ENCODE assay signal across 1 cellular context in the genomic region with DNA sequence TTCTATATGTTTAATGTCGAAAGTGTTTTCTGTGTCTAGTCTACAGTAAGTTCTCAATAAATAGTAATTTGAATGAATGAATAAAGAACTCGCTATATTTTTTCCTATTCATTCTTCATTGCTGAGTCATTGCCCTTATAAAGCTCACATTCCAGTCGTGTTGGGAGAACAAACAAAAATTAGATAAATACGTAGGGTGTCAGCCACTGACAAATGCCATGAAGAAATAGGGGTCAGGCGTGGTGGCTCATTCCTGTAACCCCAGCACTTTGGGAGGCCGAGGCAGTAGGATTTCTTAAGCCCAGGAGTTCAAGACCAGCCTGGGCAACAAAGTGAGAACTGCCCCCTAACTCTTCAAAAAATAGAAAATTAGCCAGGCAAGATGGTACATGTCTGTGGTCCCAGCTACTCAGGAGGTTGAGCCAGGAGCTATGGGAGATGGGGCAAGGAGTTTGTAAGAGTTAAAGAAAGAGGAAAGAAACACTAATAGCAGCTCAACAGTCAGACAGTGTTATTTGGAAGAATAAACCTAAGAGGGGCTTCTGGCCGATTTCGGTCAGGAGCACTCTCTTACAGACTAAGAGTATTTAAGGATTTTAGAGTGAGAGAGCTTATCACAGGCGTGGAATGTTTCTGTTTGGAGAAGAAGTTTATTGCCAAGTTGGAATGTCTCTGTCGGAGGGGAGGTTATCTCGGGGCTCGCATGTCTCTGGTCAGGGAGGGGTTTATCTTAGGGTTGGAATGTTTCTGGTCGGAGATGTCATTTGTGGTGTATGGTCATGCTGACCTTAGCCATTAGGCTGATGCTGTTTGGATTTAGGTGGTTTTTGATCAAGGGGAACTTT.
TF ChIP-seq lines count a peak whose summit lies in the region.

No MANE protein-coding gene starts in this region.

TF ChIP-seq in K562, 482 proteins besides CTCF, POLR2A, EP300 and RAD21 (continued from another document and continues in another):
- TF ChIP-seq, protein P1, sequence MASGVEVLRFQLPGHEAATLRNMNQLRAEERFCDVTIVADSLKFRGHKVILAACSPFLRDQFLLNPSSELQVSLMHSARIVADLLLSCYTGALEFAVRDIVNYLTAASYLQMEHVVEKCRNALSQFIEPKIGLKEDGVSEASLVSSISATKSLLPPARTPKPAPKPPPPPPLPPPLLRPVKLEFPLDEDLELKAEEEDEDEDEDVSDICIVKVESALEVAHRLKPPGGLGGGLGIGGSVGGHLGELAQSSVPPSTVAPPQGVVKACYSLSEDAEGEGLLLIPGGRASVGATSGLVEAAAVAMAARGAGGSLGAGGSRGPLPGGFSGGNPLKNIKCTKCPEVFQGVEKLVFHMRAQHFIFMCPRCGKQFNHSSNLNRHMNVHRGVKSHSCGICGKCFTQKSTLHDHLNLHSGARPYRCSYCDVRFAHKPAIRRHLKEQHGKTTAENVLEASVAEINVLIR (CRISPR knock-in tag; IDR thresholded peaks at IDR 0.05): no peak
- TF ChIP-seq HDAC2 (IDR thresholded peaks at IDR 0.05) (no peak), ATF1 (CRISPR knock-in tag; IDR thresholded peaks at IDR 0.05) (no peak), ATF1 (tag; IDR thresholded peaks at IDR 0.05) (no peak), KHSRP (IDR thresholded peaks at IDR 0.05) (no peak), GATAD2B (IDR thresholded peaks at IDR 0.05; ENCODE audit: borderline replicate concordance) (no peak), ZBTB7A (IDR thresholded peaks at IDR 0.05; ENCODE audit: borderline replicate concordance, control insufficient read depth, low read depth, low read length) (no peak), RHOXF2B (CRISPR knock-in tag; conservative IDR thresholded peaks at IDR 0.05) (no peak), NR1H2 (CRISPR knock-in tag; IDR thresholded peaks at IDR 0.05) (no peak), CBX5 (IDR thresholded peaks at IDR 0.05; ENCODE audit: borderline replicate concordance, low read depth) (no peak), BDP1 (IDR thresholded peaks at IDR 0.05; ENCODE audit: insufficient read depth, insufficient read length) (no peak), SNRNP70 (optimal IDR thresholded peaks at IDR 0.05; ENCODE audit: low read depth, low read length) (no peak), ARHGAP35 (IDR thresholded peaks at IDR 0.05; ENCODE audit: partially characterized antibody) (no peak), MAFF (IDR thresholded peaks at IDR 0.05; ENCODE audit: low read length) (peak; percentile 45; the same call in 1 of the 2 replicates), ZFX (CRISPR knock-in tag; IDR thresholded peaks at IDR 0.05) (no peak), CBX1 (IDR thresholded peaks at IDR 0.05; ENCODE audit: low read depth) (no peak), ELF4 (CRISPR knock-in tag; IDR thresholded peaks at IDR 0.05) (no peak), DNMT1 (IDR thresholded peaks at IDR 0.05) (no peak), RNF2 (IDR thresholded peaks at IDR 0.05) (no peak), NFIC (IDR thresholded peaks at IDR 0.05) (no peak), IFI16 (CRISPR knock-in tag; IDR thresholded peaks at IDR 0.05) (no peak), RBM25 (IDR thresholded peaks at IDR 0.05; ENCODE audit: low read depth, low read length, severe bottlenecking) (peak; percentile 51), ZBTB8A (IDR thresholded peaks at IDR 0.05; ENCODE audit: partially characterized antibody) (no peak), ZNF12 (CRISPR knock-in tag; IDR thresholded peaks at IDR 0.05) (no peak), KAT7 (CRISPR knock-in tag; IDR thresholded peaks at IDR 0.05; ENCODE audit: borderline replicate concordance) (no peak), PCBP1 (IDR thresholded peaks at IDR 0.05; ENCODE audit: low read depth, low read length, poor library complexity, severe bottlenecking) (no peak), CCAR2 (IDR thresholded peaks at IDR 0.05; ENCODE audit: low read depth, low read length) (no peak), PPARD (CRISPR knock-in tag; IDR thresholded peaks at IDR 0.05) (no peak), C11orf30 (IDR thresholded peaks at IDR 0.05; ENCODE audit: low read depth) (peak; percentile 49), ZNF175 (CRISPR knock-in tag; IDR thresholded peaks at IDR 0.05; ENCODE audit: low read depth) (no peak), CHCHD3 (CRISPR knock-in tag; IDR thresholded peaks at IDR 0.05) (no peak), ZNF316 (IDR thresholded peaks at IDR 0.05) (peak; percentile 78), ZFPM2 (CRISPR knock-in tag; IDR thresholded peaks at IDR 0.05) (no peak), TAL1 (IDR thresholded peaks at IDR 0.05) (no peak), PML (IDR thresholded peaks at IDR 0.05; ENCODE audit: low read length) (no peak), SMARCA4 (IDR thresholded peaks at IDR 0.05) (0 out of 2 replicates have a peak, but pooled peaks have one; percentile 13), CC2D1A (IDR thresholded peaks at IDR 0.05) (no peak), SIN3A (IDR thresholded peaks at IDR 0.05; ENCODE audit: borderline replicate concordance in 2 of 2, control insufficient read depth in 1 of 2, low read depth in 2 of 2, low read length in 2 of 2) (no peak)
- TF ChIP-seq, protein P2, sequence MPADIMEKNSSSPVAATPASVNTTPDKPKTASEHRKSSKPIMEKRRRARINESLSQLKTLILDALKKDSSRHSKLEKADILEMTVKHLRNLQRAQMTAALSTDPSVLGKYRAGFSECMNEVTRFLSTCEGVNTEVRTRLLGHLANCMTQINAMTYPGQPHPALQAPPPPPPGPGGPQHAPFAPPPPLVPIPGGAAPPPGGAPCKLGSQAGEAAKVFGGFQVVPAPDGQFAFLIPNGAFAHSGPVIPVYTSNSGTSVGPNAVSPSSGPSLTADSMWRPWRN (IDR thresholded peaks at IDR 0.05; ENCODE audit: low read depth): no peak
- TF ChIP-seq, protein P3, sequence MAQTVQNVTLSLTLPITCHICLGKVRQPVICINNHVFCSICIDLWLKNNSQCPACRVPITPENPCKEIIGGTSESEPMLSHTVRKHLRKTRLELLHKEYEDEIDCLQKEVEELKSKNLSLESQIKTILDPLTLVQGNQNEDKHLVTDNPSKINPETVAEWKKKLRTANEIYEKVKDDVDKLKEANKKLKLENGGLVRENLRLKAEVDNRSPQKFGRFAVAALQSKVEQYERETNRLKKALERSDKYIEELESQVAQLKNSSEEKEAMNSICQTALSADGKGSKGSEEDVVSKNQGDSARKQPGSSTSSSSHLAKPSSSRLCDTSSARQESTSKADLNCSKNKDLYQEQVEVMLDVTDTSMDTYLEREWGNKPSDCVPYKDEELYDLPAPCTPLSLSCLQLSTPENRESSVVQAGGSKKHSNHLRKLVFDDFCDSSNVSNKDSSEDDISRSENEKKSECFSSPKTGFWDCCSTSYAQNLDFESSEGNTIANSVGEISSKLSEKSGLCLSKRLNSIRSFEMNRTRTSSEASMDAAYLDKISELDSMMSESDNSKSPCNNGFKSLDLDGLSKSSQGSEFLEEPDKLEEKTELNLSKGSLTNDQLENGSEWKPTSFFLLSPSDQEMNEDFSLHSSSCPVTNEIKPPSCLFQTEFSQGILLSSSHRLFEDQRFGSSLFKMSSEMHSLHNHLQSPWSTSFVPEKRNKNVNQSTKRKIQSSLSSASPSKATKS (CRISPR knock-in tag; IDR thresholded peaks at IDR 0.05): no peak
- TF ChIP-seq, protein P4, sequence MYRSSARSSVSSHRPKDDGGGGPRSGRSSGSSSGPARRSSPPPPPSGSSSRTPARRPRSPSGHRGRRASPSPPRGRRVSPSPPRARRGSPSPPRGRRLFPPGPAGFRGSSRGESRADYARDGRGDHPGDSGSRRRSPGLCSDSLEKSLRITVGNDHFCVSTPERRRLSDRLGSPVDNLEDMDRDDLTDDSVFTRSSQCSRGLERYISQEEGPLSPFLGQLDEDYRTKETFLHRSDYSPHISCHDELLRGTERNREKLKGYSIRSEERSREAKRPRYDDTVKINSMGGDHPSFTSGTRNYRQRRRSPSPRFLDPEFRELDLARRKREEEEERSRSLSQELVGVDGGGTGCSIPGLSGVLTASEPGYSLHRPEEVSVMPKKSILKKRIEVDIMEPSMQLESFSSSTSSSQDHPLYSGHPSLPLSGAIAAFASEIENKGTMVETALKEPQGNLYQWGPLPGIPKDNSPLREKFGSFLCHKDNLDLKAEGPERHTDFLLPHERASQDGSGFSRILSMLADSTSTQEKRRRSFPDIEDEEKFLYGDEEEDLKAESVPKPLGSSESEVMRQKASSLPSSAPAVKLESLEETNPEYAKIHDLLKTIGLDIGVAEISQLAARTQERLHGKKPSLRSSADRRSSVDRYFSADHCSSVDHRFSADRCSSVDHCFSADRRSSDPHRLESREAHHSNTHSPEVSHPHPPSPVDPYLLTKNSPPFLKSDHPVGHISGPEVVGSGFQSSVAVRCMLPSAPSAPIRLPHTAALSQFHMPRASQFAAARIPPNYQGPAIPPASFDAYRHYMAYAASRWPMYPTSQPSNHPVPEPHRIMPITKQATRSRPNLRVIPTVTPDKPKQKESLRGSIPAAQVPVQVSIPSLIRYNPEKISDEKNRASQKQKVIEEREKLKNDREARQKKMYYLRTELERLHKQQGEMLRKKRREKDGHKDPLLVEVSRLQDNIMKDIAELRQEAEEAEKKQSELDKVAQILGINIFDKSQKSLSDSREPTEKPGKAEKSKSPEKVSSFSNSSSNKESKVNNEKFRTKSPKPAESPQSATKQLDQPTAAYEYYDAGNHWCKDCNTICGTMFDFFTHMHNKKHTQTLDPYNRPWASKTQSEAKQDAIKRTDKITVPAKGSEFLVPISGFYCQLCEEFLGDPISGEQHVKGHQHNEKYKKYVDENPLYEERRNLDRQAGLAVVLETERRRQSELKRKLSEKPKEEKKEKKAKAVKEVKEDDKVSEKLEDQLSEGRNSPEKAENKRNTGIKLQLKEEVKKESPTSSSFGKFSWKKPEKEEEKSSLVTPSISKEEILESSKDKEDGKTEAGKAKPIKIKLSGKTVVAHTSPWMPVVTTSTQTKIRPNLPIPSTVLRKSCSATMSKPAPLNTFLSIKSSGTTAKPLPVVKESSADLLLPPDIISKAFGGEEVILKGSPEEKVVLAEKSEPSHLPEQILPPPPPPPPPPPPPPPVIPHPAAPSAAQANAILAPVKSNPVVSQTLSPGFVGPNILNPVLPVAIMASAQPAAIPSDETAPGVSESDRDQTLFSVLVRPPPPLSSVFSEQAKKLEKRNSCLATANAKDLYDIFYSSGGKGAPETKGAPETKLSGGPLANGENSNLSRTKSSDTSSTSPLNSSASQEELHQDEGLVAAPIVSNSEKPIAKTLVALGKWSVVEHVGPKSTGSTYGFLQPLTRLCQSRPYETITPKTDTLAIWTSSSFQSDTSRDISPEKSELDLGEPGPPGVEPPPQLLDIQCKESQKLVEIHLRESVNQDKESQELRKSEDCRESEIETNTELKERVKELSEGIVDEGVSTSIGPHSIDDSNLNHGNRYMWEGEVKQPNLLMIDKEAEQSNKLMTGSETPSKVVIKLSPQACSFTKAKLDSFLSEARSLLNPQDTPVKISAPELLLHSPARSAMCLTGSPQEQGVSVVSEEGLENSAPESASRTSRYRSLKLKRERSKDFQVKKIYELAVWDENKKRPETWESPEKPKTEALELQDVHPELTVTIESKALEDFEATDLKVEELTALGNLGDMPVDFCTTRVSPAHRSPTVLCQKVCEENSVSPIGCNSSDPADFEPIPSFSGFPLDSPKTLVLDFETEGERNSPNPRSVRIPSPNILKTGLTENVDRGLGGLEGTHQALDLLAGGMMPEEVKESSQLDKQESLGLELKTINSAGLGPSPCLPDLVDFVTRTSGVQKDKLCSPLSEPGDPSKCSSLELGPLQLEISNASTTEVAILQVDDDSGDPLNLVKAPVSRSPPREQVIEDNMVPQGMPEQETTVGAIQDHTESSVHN (IDR thresholded peaks at IDR 0.05; ENCODE audit: borderline replicate concordance in 1 of 2, low read depth in 1 of 2): no peak
- TF ChIP-seq, protein P5, sequence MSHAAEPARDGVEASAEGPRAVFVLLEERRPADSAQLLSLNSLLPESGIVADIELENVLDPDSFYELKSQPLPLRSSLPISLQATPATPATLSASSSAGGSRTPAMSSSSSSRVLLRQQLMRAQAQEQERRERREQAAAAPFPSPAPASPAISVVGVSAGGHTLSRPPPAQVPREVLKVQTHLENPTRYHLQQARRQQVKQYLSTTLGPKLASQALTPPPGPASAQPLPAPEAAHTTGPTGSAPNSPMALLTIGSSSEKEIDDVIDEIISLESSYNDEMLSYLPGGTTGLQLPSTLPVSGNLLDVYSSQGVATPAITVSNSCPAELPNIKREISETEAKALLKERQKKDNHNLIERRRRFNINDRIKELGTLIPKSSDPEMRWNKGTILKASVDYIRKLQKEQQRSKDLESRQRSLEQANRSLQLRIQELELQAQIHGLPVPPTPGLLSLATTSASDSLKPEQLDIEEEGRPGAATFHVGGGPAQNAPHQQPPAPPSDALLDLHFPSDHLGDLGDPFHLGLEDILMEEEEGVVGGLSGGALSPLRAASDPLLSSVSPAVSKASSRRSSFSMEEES (CRISPR knock-in tag; IDR thresholded peaks at IDR 0.05): no peak
- TF ChIP-seq, protein P6, sequence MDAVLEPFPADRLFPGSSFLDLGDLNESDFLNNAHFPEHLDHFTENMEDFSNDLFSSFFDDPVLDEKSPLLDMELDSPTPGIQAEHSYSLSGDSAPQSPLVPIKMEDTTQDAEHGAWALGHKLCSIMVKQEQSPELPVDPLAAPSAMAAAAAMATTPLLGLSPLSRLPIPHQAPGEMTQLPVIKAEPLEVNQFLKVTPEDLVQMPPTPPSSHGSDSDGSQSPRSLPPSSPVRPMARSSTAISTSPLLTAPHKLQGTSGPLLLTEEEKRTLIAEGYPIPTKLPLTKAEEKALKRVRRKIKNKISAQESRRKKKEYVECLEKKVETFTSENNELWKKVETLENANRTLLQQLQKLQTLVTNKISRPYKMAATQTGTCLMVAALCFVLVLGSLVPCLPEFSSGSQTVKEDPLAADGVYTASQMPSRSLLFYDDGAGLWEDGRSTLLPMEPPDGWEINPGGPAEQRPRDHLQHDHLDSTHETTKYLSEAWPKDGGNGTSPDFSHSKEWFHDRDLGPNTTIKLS (IDR thresholded peaks at IDR 0.05; ENCODE audit: borderline replicate concordance, low read depth): no peak
